In genomic region chr6:13026100-13026499, GRCh38 we compare ENCODE assay signal across 16 cellular contexts.
"Had no signal": no experiment of that assay in that cellular context is flagged by ENCODE, and none has a peak within 500 bp of the region (broad histone marks: within the 10 kb centered on the region; RNA-seq: fewer than 3 reads in every experiment).

No MANE protein-coding gene starts in this region.

- H3K4me3 Mint-ChIP-seq: activated CD4-positive, alpha-beta memory T cell treated with anti-CD3 and anti-CD28 coated beads, Interleukin-2, amount 10 ng/mL, durations not matched to agents 7 days and 5 days; activated T-cell treated with anti-CD3 and anti-CD28 coated beads, Interleukin-2, amount 50 U/mL, for 4 hours; neural crest cell; stimulated activated naive CD8-positive, alpha-beta T cell treated with anti-CD3 and anti-CD28 coated beads, Interleukin-15, Interleukin-2, amounts not matched to agents 100 ng/mL and 50 ng/mL, for 24 hours had no signal

- H3K36me3 ChIP-seq: heart right ventricle, spleen had no signal

- H3K27ac Mint-ChIP-seq: activated CD4-positive, alpha-beta memory T cell treated with anti-CD3 and anti-CD28 coated beads, Interleukin-2, amount 10 ng/mL, durations not matched to agents 7 days and 5 days; stimulated activated naive CD8-positive, alpha-beta T cell treated with anti-CD3 and anti-CD28 coated beads, Interleukin-15, Interleukin-2, amounts not matched to agents 100 ng/mL and 50 ng/mL, for 24 hours had no signal

- DNase-seq: activated CD4-positive, alpha-beta memory T cell treated with anti-CD3 and anti-CD28 coated beads, Interleukin-2, amount 10 ng/mL, durations not matched to agents 7 days and 5 days; activated effector memory CD4-positive, alpha-beta T cell treated with Interleukin-2 at 50 U/mL for 16 hours; activated naive CD4-positive, alpha-beta T cell treated with anti-CD3 and anti-CD28 coated beads, Interleukin-2, amount 50 U/mL, for 16 hours; activated T-cell treated with anti-CD3 and anti-CD28 coated beads, Interleukin-2, amount 50 U/mL, for 4 hours; central memory CD4-positive, alpha-beta T cell; dermis blood vessel endothelial cell; heart right ventricle; left colon; midbrain; spleen; testis had no signal

- H3K4me3 ChIP-seq: heart right ventricle, spleen, testis had no signal

- H3K27ac ChIP-seq: epithelial cell of prostate, spleen, testis had no signal

- H3K9me3 ChIP-seq: heart right ventricle, spleen, testis had no signal

- FAIRE-seq: frontal cortex had no signal

- H3K9me3 Mint-ChIP-seq: activated CD4-positive, alpha-beta memory T cell treated with anti-CD3 and anti-CD28 coated beads, Interleukin-2, amount 10 ng/mL, durations not matched to agents 7 days and 5 days; activated T-cell treated with anti-CD3 and anti-CD28 coated beads, Interleukin-2, amount 50 U/mL, for 4 hours; neural crest cell; stimulated activated naive CD8-positive, alpha-beta T cell treated with anti-CD3 and anti-CD28 coated beads, Interleukin-15, Interleukin-2, amounts not matched to agents 100 ng/mL and 50 ng/mL, for 24 hours had no signal

- H3K27me3 ChIP-seq: heart right ventricle, spleen, testis had no signal

- ATAC-seq: activated T-cell treated with anti-CD3 and anti-CD28 coated beads, Interleukin-2, amount 50 U/mL, for 4 hours; left colon; sciatic nerve had no signal

- H3K4me1 Mint-ChIP-seq: activated CD4-positive, alpha-beta memory T cell treated with anti-CD3 and anti-CD28 coated beads, Interleukin-2, amount 10 ng/mL, durations not matched to agents 7 days and 5 days had no signal

- H3K4me1 ChIP-seq: testis had no signal
